ENCODE assay signal across 11 cellular contexts in genomic region chr11:9719949-9720646, GRCh38. TPM values are rescaled to one million over a fixed set of nuclear protein-coding genes. Genes with fewer than 3 reads are reported as not detected.
A peak's percentile ranks its signal among the peaks of the same experiment; 100 is the strongest.
DNase-seq lines count a peak whose midpoint lies in the region; ATAC-seq lines count a peak whose summit lies in the region.
"Had no signal": no experiment of that assay in that cellular context is flagged by ENCODE, and none has a peak within 500 bp of the region (broad histone marks: within the 10 kb centered on the region; RNA-seq: fewer than 3 reads in every experiment).

No MANE protein-coding gene starts in this region.

- H3K36me3 ChIP-seq in CD4-positive, CD25-positive, alpha-beta regulatory T cell (ENCODE audit: control insufficient read depth, insufficient read depth, low read length): peaks cover 4% of the 10 kb centered on the region

- peaks cover 17% of the 10 kb centered on the region for H3K36me3 Mint-ChIP-seq in CD4-positive, CD25-positive, alpha-beta regulatory T cell
- peaks cover 34 to 37% of the 10 kb centered on the region in 2 donors for H3K36me3 Mint-ChIP-seq in naive B cell

- no peak overlapping the region for H3K4me3 Mint-ChIP-seq in CD4-positive, CD25-positive, alpha-beta regulatory T cell
- H3K4me3 Mint-ChIP-seq in naive B cell: peak overlapping the region; percentile 31 to 88 (median 74)
- H3K4me3 Mint-ChIP-seq: effector memory CD8-positive, alpha-beta T cell had no signal

- peaks cover 0 to 2% (median 0%) of the 10 kb centered on the region in 7 donors for H3K9me3 Mint-ChIP-seq in CD4-positive, CD25-positive, alpha-beta regulatory T cell
- H3K9me3 Mint-ChIP-seq in naive B cell: peaks cover 0 to 7% (median 0%) of the 10 kb centered on the region in 7 donors
- H3K9me3 Mint-ChIP-seq: effector memory CD8-positive, alpha-beta T cell had no signal

- H3K27me3 ChIP-seq in CD4-positive, CD25-positive, alpha-beta regulatory T cell (ENCODE audit: control insufficient read depth, insufficient read depth, low read length): no peaks in the 10 kb centered on the region

- H3K9me3 ChIP-seq in CD4-positive, CD25-positive, alpha-beta regulatory T cell (ENCODE audit: control insufficient read depth in 2 of 2, low read length in 2 of 2): no peaks in the 10 kb centered on the region

- no peak overlapping the region for H3K4me3 ChIP-seq in CD4-positive, CD25-positive, alpha-beta regulatory T cell (ENCODE audit: low read depth, low read length)

- peak overlapping the region; percentile 8 to 71 (median 47) for H3K27ac Mint-ChIP-seq in CD4-positive, CD25-positive, alpha-beta regulatory T cell
- H3K27ac Mint-ChIP-seq in naive B cell: peak overlapping the region; percentile 92 to 99 (median 96)
- H3K27ac Mint-ChIP-seq: effector memory CD8-positive, alpha-beta T cell had no signal

- no peaks in the 10 kb centered on the region for H3K27me3 Mint-ChIP-seq in CD4-positive, CD25-positive, alpha-beta regulatory T cell
- H3K27me3 Mint-ChIP-seq in naive B cell: no peaks in the 10 kb centered on the region
- H3K27me3 Mint-ChIP-seq: effector memory CD8-positive, alpha-beta T cell had no signal

- H3K27ac ChIP-seq in CD4-positive, CD25-positive, alpha-beta regulatory T cell (ENCODE audit: insufficient read depth, low read length, poor library complexity, severe bottlenecking): no peak overlapping the region
- peak overlapping the region; percentile 69 for H3K27ac ChIP-seq in cingulate gyrus (ENCODE audit: low read depth, low read length)

- no peak for ATAC-seq in CD4-positive, CD25-positive, alpha-beta regulatory T cell (ENCODE audit: low read depth in 2 of 2)
- ATAC-seq in naive B cell (ENCODE audit: low read depth in 2 of 2) (peak; percentile 64 to 74), HG03025 (IDR thresholded peaks at IDR 0.05; ENCODE audit: low FRiP score, unreplicated experiment) (no peak), GM19452 (IDR thresholded peaks at IDR 0.05; ENCODE audit: unreplicated experiment) (no peak)
- ATAC-seq: effector memory CD8-positive, alpha-beta T cell had no signal

- H3K4me1 Mint-ChIP-seq in CD4-positive, CD25-positive, alpha-beta regulatory T cell: peaks cover 0 to 25% (median 14%) of the 10 kb centered on the region in 4 donors
- peaks cover 56 to 94% (median 75%) of the 10 kb centered on the region in 3 donors for H3K4me1 Mint-ChIP-seq in naive B cell

- DNase-seq in CD4-positive, CD25-positive, alpha-beta regulatory T cell: peak in 1 of 3 donors; percentile 21
- DNase-seq in MV-4-11 (lab: John Stamatoyannopoulos, UW): peak; percentile 65
- DNase-seq in naive B cell: peak; percentile 58
- no peak for DNase-seq in NCI-H2171 treated with DMSO at 0.1 percent for 48 hours (lab: John Stamatoyannopoulos, UW)
- no peak for DNase-seq in stimulated activated CD4-positive, alpha-beta T cell treated with anti-CD3 and anti-CD28 coated beads, Interleukin-15, amount 100 ng/mL, for 24 hours
- DNase-seq: effector memory CD8-positive, alpha-beta T cell; HCEC 1CT; NCI-H1436 had no signal

- no peaks in the 10 kb centered on the region for H3K4me1 ChIP-seq in CD4-positive, CD25-positive, alpha-beta regulatory T cell (ENCODE audit: control insufficient read depth, insufficient read depth, low read length, poor library complexity, severe bottlenecking)

RNA-seq across cellular contexts. Expression of gene SWAP70, which starts 56.2 kb away (rescaled TPM):
- 6.1 TPM for total RNA-seq in CD4-positive, CD25-positive, alpha-beta regulatory T cell
- polyA plus RNA-seq in CD4-positive, CD25-positive, alpha-beta regulatory T cell: 10 to 100 TPM; 10.6 to 16.3 (median 14.0) TPM
- 100 to 1,000 TPM; 239 to 378 (median 304) TPM for polyA plus RNA-seq in naive B cell (ENCODE audit: low read depth in 6 of 6)

Comparison
In these comparisons a context has a peak if more than half of its experiments do, and no peak if none do; other contexts are left out.
1. ATAC-seq: peak in naive B cell (2 of 2); none in CD4-positive, CD25-positive, alpha-beta regulatory T cell (0 of 2), HG03025 (single experiment) and GM19452 (single experiment).
2. DNase-seq: peak in MV-4-11 (single experiment) and naive B cell (single experiment); none in NCI-H2171 treated with DMSO at 0.1 percent for 48 hours (single experiment) and stimulated activated CD4-positive, alpha-beta T cell treated with anti-CD3 and anti-CD28 coated beads, Interleukin-15, amount 100 ng/mL, for 24 hours (single experiment).
3. H3K4me3 Mint-ChIP-seq: peak in naive B cell (8 of 8); none in CD4-positive, CD25-positive, alpha-beta regulatory T cell (0 of 4).
4. RNA of gene SWAP70, which starts 56.2 kb away (polyA plus RNA-seq): 239 to 378 TPM in naive B cell; 10.6 to 16.3 TPM in CD4-positive, CD25-positive, alpha-beta regulatory T cell; every median in the first group is over 10 times any median in the second.